In the genomic region with DNA sequence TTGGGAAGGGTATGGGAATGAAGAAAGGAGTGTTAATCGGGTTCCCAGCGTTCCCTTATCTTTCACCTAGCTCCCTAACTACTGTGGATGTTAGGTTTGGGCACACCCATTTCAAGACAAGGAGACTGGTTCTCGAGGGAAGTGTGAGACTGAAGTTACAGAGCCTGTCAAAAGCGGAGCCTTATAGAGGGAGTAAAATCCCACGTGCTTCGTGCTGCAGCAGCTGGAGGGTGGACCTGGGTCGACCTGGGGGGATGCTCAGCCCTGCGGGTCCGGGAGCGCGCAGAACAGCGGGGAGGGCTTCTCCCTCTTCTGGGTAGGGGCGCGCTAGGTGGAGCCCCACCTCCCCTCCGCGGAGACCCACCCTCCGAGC, we compare ENCODE assay signal across 8 cellular contexts. TPM values are rescaled to one million over a fixed set of nuclear protein-coding genes. Genes with fewer than 3 reads are reported as not detected.
DNase-seq lines count a peak whose midpoint lies in the region; ATAC-seq and TF ChIP-seq lines count a peak whose summit lies in the region.

No MANE protein-coding gene starts in this region.

- peak overlapping the region; percentile 56 for H3K56ac ChIP-seq in mesendoderm (ENCODE audit: low read length)

- H3K23ac ChIP-seq in mesendoderm (ENCODE audit: low read length), result no peak overlapping the region

- H2BK120ac ChIP-seq in mesendoderm (ENCODE audit: low read depth, low read length), result no peak overlapping the region

- no peak overlapping the region for H4K8ac ChIP-seq in mesendoderm (ENCODE audit: low read depth, low read length)

- no peak overlapping the region for H2AK5ac ChIP-seq in mesendoderm (ENCODE audit: low read length)

- WGBS in mammary epithelial cell (ENCODE audit: low coverage, missing lambda C conversion rate), result no CpG with 5 or more reads among the region's 17 CpGs
- no CpG with 5 or more reads among the region's 17 CpGs for WGBS in mesendoderm (ENCODE audit: extremely low coverage, insufficient coverage, low lambda C conversion rate)
- WGBS in aorta, 2 donors, result 2% methylated on average over 12 to 17 of the region's 17 CpGs

- ATAC-seq in HG02588 (IDR thresholded peaks at IDR 0.05; ENCODE audit: unreplicated experiment), result peak; percentile 35
- ATAC-seq in aorta (ENCODE audit: low FRiP score), result peak; percentile 50

- dilution Hi-C loops in mammary epithelial cell (cut with HindIII; ENCODE audit: low sequenced_read_pairs), result no loop called here

- no peaks in the 10 kb centered on the region for H4K20me1 ChIP-seq in mammary epithelial cell (ENCODE audit: insufficient read depth, low read length)

- peak overlapping the region; percentile 95 for H2AFZ ChIP-seq in mammary epithelial cell (ENCODE audit: low read depth, low read length)

- peaks cover 9% of the 10 kb centered on the region for H3K79me1 ChIP-seq in mesendoderm (ENCODE audit: low read length)

- peak overlapping the region; percentile 32 to 63 (median 49) for H3K4me3 ChIP-seq in mammary epithelial cell (replicated peaks in 1 of 3; ENCODE audit: insufficient read depth in 1 of 3, low read depth in 2 of 3, low read length in 3 of 3)
- H3K4me3 ChIP-seq in mesendoderm (ENCODE audit: low read length), result no peak overlapping the region
- peak overlapping the region; percentile 62 to 65 for H3K4me3 ChIP-seq in aorta (ENCODE audit: low read length in 2 of 2)

- H3K27me3 ChIP-seq in mammary epithelial cell (ENCODE audit: insufficient read depth, low read length), result no peaks in the 10 kb centered on the region
- peaks cover 2% of the 10 kb centered on the region for H3K27me3 ChIP-seq in mesendoderm (ENCODE audit: insufficient read depth, low read length, poor library complexity)
- H3K27me3 ChIP-seq in aorta (ENCODE audit: control insufficient read depth in 1 of 2, insufficient read depth in 2 of 2, low read length in 1 of 2), result no peaks in the 10 kb centered on the region

- BruUV-seq in mammary epithelial cell (replicated peaks; lab: Mats Ljungman, UMichigan), result no TSS peak

- H3K27ac ChIP-seq in mammary epithelial cell (ENCODE audit: insufficient read depth, low read depth, low read length), result no peak overlapping the region
- H3K27ac ChIP-seq in mesendoderm (ENCODE audit: low read depth, low read length), result no peak overlapping the region
- no peak overlapping the region for H3K27ac ChIP-seq in aorta (ENCODE audit: low read depth in 1 of 2, low read length in 2 of 2)

- H3K9me3 ChIP-seq in mammary epithelial cell (replicated peaks; ENCODE audit: insufficient read depth, low read length) (no peaks in the 10 kb centered on the region), aorta (ENCODE audit: control insufficient read depth, low read length) (no peaks in the 10 kb centered on the region)

- DNase-seq in NCI-H146 treated with DMSO at 0.1 percent for 48 hours (lab: John Stamatoyannopoulos, UW; ENCODE audit: unreplicated experiment), result peak; percentile 39
- DNase-seq in NCI-H146 (lab: John Stamatoyannopoulos, UW), result no peak
- peak; percentile 50 for DNase-seq in NCI-H524 treated with DMSO at 0.1 percent for 48 hours (lab: John Stamatoyannopoulos, UW)
- peak; percentile 30 for DNase-seq in mammary epithelial cell
- DNase-seq in mesendoderm, result peak; percentile 83
- no peak for DNase-seq in aorta
- no peak for DNase-seq in RPMI8226

- H3K36me3 ChIP-seq in mammary epithelial cell (ENCODE audit: insufficient read depth, low read length), result peaks cover 12% of the 10 kb centered on the region
- H3K36me3 ChIP-seq in mesendoderm (ENCODE audit: control insufficient read depth, insufficient read depth, low read length), result peaks cover 8% of the 10 kb centered on the region
- peaks cover 3 to 4% of the 10 kb centered on the region in 2 donors for H3K36me3 ChIP-seq in aorta (ENCODE audit: control insufficient read depth in 1 of 2, insufficient read depth in 2 of 2, low read length in 1 of 2)

- no peak overlapping the region for H3K18ac ChIP-seq in mesendoderm (ENCODE audit: low read length)

- CTCF ChIA-PET in mammary epithelial cell (lab: Charles Lee; ENCODE audit: low non-redundant PET), result no interaction called here

- in situ Hi-C loops in mammary epithelial cell (cut with MboI; ENCODE audit: low sequenced_read_pairs in 2 of 2), result no loop called here

- peaks cover 36% of the 10 kb centered on the region for H3K4me1 ChIP-seq in mammary epithelial cell (ENCODE audit: insufficient read depth, low read length)
- peaks cover 4% of the 10 kb centered on the region for H3K4me1 ChIP-seq in mesendoderm (ENCODE audit: control insufficient read depth, low read depth, low read length)
- H3K4me1 ChIP-seq in aorta (ENCODE audit: control insufficient read depth in 1 of 2, insufficient read depth in 2 of 2, low read length in 2 of 2), result peaks cover 0 to 4% of the 10 kb centered on the region in 2 donors

- no peak overlapping the region for H4K5ac ChIP-seq in mesendoderm (ENCODE audit: low read length)

- TF ChIP-seq CTCF in mammary epithelial cell (conservative IDR thresholded peaks at IDR 0.05 in 1 of 2, IDR thresholded peaks at IDR 0.05 in 1 of 2; ENCODE audit: extremely low read depth in 1 of 2, insufficient read depth in 1 of 2, low read depth in 1 of 2, low read length in 2 of 2), result no peak

- intact Hi-C loops in mammary epithelial cell (cut with micrococcal nuclease) (no loop called here), aorta (cut with DNase I) (loop anchor here (5.0 kb wide), 2 partner anchors 88 to 93 kb away; no protein-coding TSS in a partner anchor)

- no peak overlapping the region for H2BK15ac ChIP-seq in mesendoderm (replicated peaks; ENCODE audit: low read depth)

- no peak overlapping the region for H2BK5ac ChIP-seq in mesendoderm (ENCODE audit: low read length)

- peak overlapping the region; percentile 89 for H3K4me2 ChIP-seq in mammary epithelial cell (ENCODE audit: insufficient read depth, low read depth, low read length)
- H3K4me2 ChIP-seq in mesendoderm (ENCODE audit: low read length), result peak overlapping the region; percentile 28

- H3K79me2 ChIP-seq in mammary epithelial cell (ENCODE audit: insufficient read depth, low read length), result peaks cover 41% of the 10 kb centered on the region
- H3K79me2 ChIP-seq in mesendoderm (ENCODE audit: control insufficient read depth, insufficient read depth, low read length), result peaks cover 11% of the 10 kb centered on the region

- no peak overlapping the region for H3K4ac ChIP-seq in mesendoderm (ENCODE audit: low read depth, low read length)

- H3K9ac ChIP-seq in mammary epithelial cell (ENCODE audit: insufficient read depth, low read length) (no peak overlapping the region), mesendoderm (ENCODE audit: low read length) (peak overlapping the region; percentile 23)

RNA-seq across cellular contexts. Expression of a gene that starts 0.3 kb away (rescaled TPM):
- total RNA-seq in mammary epithelial cell (10 to 100 TPM; 91.4 to 99.0 TPM), aorta (10 to 100 TPM; 47.9 to 49.3 TPM)
- polyA plus RNA-seq in mammary epithelial cell (183 TPM), aorta (10 to 100 TPM; 59.6 to 71.1 TPM)
- polyA minus RNA-seq in mammary epithelial cell, result 94.4 TPM
- 38.3 TPM for polyA plus RNA-seq in mesendoderm (2013, experiment 1 of 2)
- polyA plus RNA-seq in mesendoderm (2013, experiment 2 of 2), result 38.2 TPM

RNA-seq across cellular contexts. Expression of a gene that starts 28.1 kb away (rescaled TPM):
- total RNA-seq in mammary epithelial cell (not detected), aorta (under 1 TPM; 0.30 to 0.42 TPM)
- polyA plus RNA-seq in mammary epithelial cell (not detected), aorta (not detected)
- not detected for polyA minus RNA-seq in mammary epithelial cell
- polyA plus RNA-seq in mesendoderm (2013, experiment 1 of 2), result under 0.01 TPM
- polyA plus RNA-seq in mesendoderm (2013, experiment 2 of 2), result not detected

Comparison
In these comparisons a context has a peak if more than half of its experiments do, and no peak if none do; other contexts are left out.
1. DNase-seq: peak in NCI-H146 treated with DMSO at 0.1 percent for 48 hours (single experiment), NCI-H524 treated with DMSO at 0.1 percent for 48 hours (single experiment), mammary epithelial cell (single experiment) and mesendoderm (single experiment); none in NCI-H146 (single experiment), aorta (0 of 2) and RPMI8226 (single experiment).